Comparison of ENCODE assay signal across 8 cellular contexts in genomic region chr16:14309906-14310305, GRCh38.
DNase-seq lines count a peak whose midpoint lies in the region; ATAC-seq and TF ChIP-seq lines count a peak whose summit lies in the region.

No MANE protein-coding gene starts in this region.

- H3K4me1 ChIP-seq in RWPE2 (ENCODE audit: insufficient read depth, poor library complexity, severe bottlenecking) (peaks cover 49% of the 10 kb centered on the region), esophagus muscularis mucosa (peaks cover 64 to 86% (median 83%) of the 10 kb centered on the region in 4 donors), ovary (ENCODE audit: insufficient read depth) (peaks cover 14% of the 10 kb centered on the region)

- no peaks in the 10 kb centered on the region for H3K9me3 Mint-ChIP-seq in stimulated activated effector memory CD8-positive, alpha-beta T cell treated with anti-CD3 and anti-CD28 coated beads, Interleukin-12 subunit alpha, Interleukin-12 subunit beta, amount 100 ng/mL, for 72 hours

- H3K27ac ChIP-seq in RWPE2 (ENCODE audit: poor library complexity, severe bottlenecking) (peak overlapping the region; percentile 71), esophagus muscularis mucosa (replicated peaks in 1 of 4) (peak overlapping the region; percentile 76 to 94 (median 92)), ovary (peak overlapping the region in 1 of 2 donors; percentile 19)

- DNase-seq in activated CD4-positive, alpha-beta T cell treated with anti-CD3 and anti-CD28 coated beads for 48 hours, result peak; percentile 55
- no peak for DNase-seq in activated CD4-positive, alpha-beta T cell treated with anti-CD3 and anti-CD28 coated beads, Interleukin-2, amount 50 U/mL, for 4 hours
- DNase-seq in RWPE2 (ENCODE audit: low spot score), result no peak
- no peak for DNase-seq in esophagus muscularis mucosa (ENCODE audit: extremely low spot score)
- no peak for DNase-seq in stimulated activated effector memory CD8-positive, alpha-beta T cell treated with anti-CD3 and anti-CD28 coated beads, Interleukin-12 subunit alpha, Interleukin-12 subunit beta, amount 100 ng/mL, for 72 hours (ENCODE audit: low spot score in 2 of 2)
- DNase-seq in superior temporal gyrus (ENCODE audit: extremely low spot score), result no peak
- DNase-seq in ovary, result no peak
- no peak for DNase-seq in GM13976 (ENCODE audit: low spot score)

- in situ Hi-C loops in GM13976 (cut with MboI; ENCODE audit: low sequenced_read_pairs, unreplicated experiment), result no loop called here

- 54% methylated on average over 10 of the region's 10 CpGs for WGBS in esophagus muscularis mucosa
- 81 to 90% (median 89%) methylated on average over 10 of the region's 10 CpGs for WGBS in ovary, 3 donors

- peaks cover 11% of the 10 kb centered on the region for H3K4me1 Mint-ChIP-seq in stimulated activated effector memory CD8-positive, alpha-beta T cell treated with anti-CD3 and anti-CD28 coated beads, Interleukin-12 subunit alpha, Interleukin-12 subunit beta, amount 100 ng/mL, for 72 hours

- peak overlapping the region; percentile 50 for H3K4me3 Mint-ChIP-seq in stimulated activated effector memory CD8-positive, alpha-beta T cell treated with anti-CD3 and anti-CD28 coated beads, Interleukin-12 subunit alpha, Interleukin-12 subunit beta, amount 100 ng/mL, for 72 hours

- TF ChIP-seq EP300 in esophagus muscularis mucosa (IDR thresholded peaks at IDR 0.05) (no peak), ovary (IDR thresholded peaks at IDR 0.05) (no peak)

- peak overlapping the region; percentile 69 for H3K27ac Mint-ChIP-seq in stimulated activated effector memory CD8-positive, alpha-beta T cell treated with anti-CD3 and anti-CD28 coated beads, Interleukin-12 subunit alpha, Interleukin-12 subunit beta, amount 100 ng/mL, for 72 hours

- no peaks in the 10 kb centered on the region for H3K9me3 ChIP-seq in RWPE2 (ENCODE audit: severe bottlenecking)
- H3K9me3 ChIP-seq in esophagus muscularis mucosa, result no peaks in the 10 kb centered on the region
- H3K9me3 ChIP-seq in ovary, result no peaks in the 10 kb centered on the region

- TF ChIP-seq CTCF in RWPE2 (IDR thresholded peaks at IDR 0.05; ENCODE audit: poor library complexity, severe bottlenecking) (no peak), esophagus muscularis mucosa (IDR thresholded peaks at IDR 0.05) (no peak), ovary (IDR thresholded peaks at IDR 0.05) (no peak), GM13976 (IDR thresholded peaks at IDR 0.05; ENCODE audit: borderline replicate concordance, control extremely low read depth, extremely low read depth, insufficient read depth, missing control alignments) (no peak)

- TF ChIP-seq POLR2A in esophagus muscularis mucosa (IDR thresholded peaks at IDR 0.05; ENCODE audit: low read depth), result no peak
- no peak for TF ChIP-seq POLR2A in ovary (IDR thresholded peaks at IDR 0.05)

- no peaks in the 10 kb centered on the region for H3K27me3 ChIP-seq in RWPE2 (ENCODE audit: insufficient read depth, poor library complexity, severe bottlenecking)
- H3K27me3 ChIP-seq in esophagus muscularis mucosa, result no peaks in the 10 kb centered on the region
- no peaks in the 10 kb centered on the region for H3K27me3 ChIP-seq in ovary

- ATAC-seq in RWPE2 (ENCODE audit: low read depth), result peak; percentile 82
- no peak for ATAC-seq in stimulated activated effector memory CD8-positive, alpha-beta T cell treated with anti-CD3 and anti-CD28 coated beads, Interleukin-12 subunit alpha, Interleukin-12 subunit beta, amount 100 ng/mL, for 72 hours

- H3K36me3 Mint-ChIP-seq in stimulated activated effector memory CD8-positive, alpha-beta T cell treated with anti-CD3 and anti-CD28 coated beads, Interleukin-12 subunit alpha, Interleukin-12 subunit beta, amount 100 ng/mL, for 72 hours, result no peaks in the 10 kb centered on the region

- intact Hi-C loops in esophagus muscularis mucosa (cut with DNase I) (no loop called here), ovary (cut with DNase I) (loop anchor here in 1 of 4 donors (10.0 kb wide), 1 partner anchor 325 kb away; the partner anchor contains the start of genes BFAR and PARN)

- H3K36me3 ChIP-seq in RWPE2 (ENCODE audit: low read depth) (no peaks in the 10 kb centered on the region), esophagus muscularis mucosa (no peaks in the 10 kb centered on the region), ovary (no peaks in the 10 kb centered on the region)

- H3K4me3 ChIP-seq in RWPE2 (ENCODE audit: severe bottlenecking) (no peak overlapping the region), esophagus muscularis mucosa (peak overlapping the region; percentile 13 to 37 (median 34)), ovary (no peak overlapping the region)

Comparison
In these comparisons a context has a peak if more than half of its experiments do, and no peak if none do; other contexts are left out.
1. H3K4me3 ChIP-seq: peak in esophagus muscularis mucosa (4 of 4); none in RWPE2 (single experiment) and ovary (single experiment).